In genomic region chr19:56403261-56403660, GRCh38 we compare ENCODE assay signal across 1 cellular context.
TF ChIP-seq lines count a peak whose summit lies in the region.

No MANE protein-coding gene starts in this region.

TF ChIP-seq in A549, 52 proteins besides CTCF, POLR2A, EP300 and RAD21 (continued from another document):
- no peak for TF ChIP-seq ELK1 (IDR thresholded peaks at IDR 0.05; ENCODE audit: low read depth, low read length)
